ENCODE assay signal across 9 cellular contexts in genomic region chr22:46769191-46769675, GRCh38. TPM values are rescaled to one million over a fixed set of nuclear protein-coding genes. Genes with fewer than 3 reads are reported as not detected.
A peak's percentile ranks its signal among the peaks of the same experiment; 100 is the strongest.
DNase-seq lines count a peak whose midpoint lies in the region; ATAC-seq, FAIRE-seq and TF ChIP-seq lines count a peak whose summit lies in the region.
"Had no signal": no experiment of that assay in that cellular context is flagged by ENCODE, and none has a peak within 500 bp of the region (broad histone marks: within the 10 kb centered on the region; RNA-seq: fewer than 3 reads in every experiment).

No MANE protein-coding gene starts in this region.

- no peak overlapping the region for H3K4me3 Mint-ChIP-seq in activated naive CD4-positive, alpha-beta T cell treated with anti-CD3 and anti-CD28 coated beads, Interleukin-2, amount 10 ng/mL, durations not matched to agents 7 days and 5 days
- H3K4me3 Mint-ChIP-seq in immature natural killer cell, result peak overlapping the region in 3 of 5 donors; percentile 4 to 29 (median 28)

- CTCF ChIA-PET in activated naive CD4-positive, alpha-beta T cell treated with anti-CD3 and anti-CD28 coated beads, Interleukin-2, amount 10 ng/mL, durations not matched to agents 7 days and 5 days (lab: Charles Lee), result no interaction called here

- H3K36me3 ChIP-seq in upper lobe of left lung, result no peaks in the 10 kb centered on the region

- H3K9me3 ChIP-seq in upper lobe of left lung, result no peaks in the 10 kb centered on the region

- no peak for TF ChIP-seq EP300 in upper lobe of left lung (IDR thresholded peaks at IDR 0.05)

- WGBS in upper lobe of left lung, 2 donors, result 87 to 89% methylated on average over 9 to 17 of the region's 17 CpGs

- no peaks in the 10 kb centered on the region for H3K27me3 ChIP-seq in upper lobe of left lung

- H3K4me1 Mint-ChIP-seq in activated naive CD4-positive, alpha-beta T cell treated with anti-CD3 and anti-CD28 coated beads, Interleukin-2, amount 10 ng/mL, durations not matched to agents 7 days and 5 days, result peaks cover 51% of the 10 kb centered on the region
- H3K4me1 Mint-ChIP-seq in immature natural killer cell, result peaks cover 73% of the 10 kb centered on the region in 2 donors

- H3K27ac ChIP-seq in upper lobe of left lung, result peak overlapping the region; percentile 71 to 83 (median 81)
- H3K27ac ChIP-seq: WERI-Rb-1 had no signal

- TF ChIP-seq POLR2A in upper lobe of left lung (IDR thresholded peaks at IDR 0.05), result no peak

- no peak for TF ChIP-seq CTCF in upper lobe of left lung (IDR thresholded peaks at IDR 0.05)

- ATAC-seq in activated naive CD4-positive, alpha-beta T cell treated with anti-CD3 and anti-CD28 coated beads, Interleukin-2, amount 50 U/mL, for 72 hours, result no peak
- ATAC-seq in upper lobe of left lung (ENCODE audit: low FRiP score in 2 of 2) (no peak), HG02763 (IDR thresholded peaks at IDR 0.05; ENCODE audit: unreplicated experiment) (no peak), HG03039 (IDR thresholded peaks at IDR 0.05; ENCODE audit: unreplicated experiment) (no peak)

- no peaks in the 10 kb centered on the region for H3K27me3 Mint-ChIP-seq in activated naive CD4-positive, alpha-beta T cell treated with anti-CD3 and anti-CD28 coated beads, Interleukin-2, amount 10 ng/mL, durations not matched to agents 7 days and 5 days
- H3K27me3 Mint-ChIP-seq in immature natural killer cell (ENCODE audit: low read depth in 3 of 3), result peaks cover 0 to 2% (median 0%) of the 10 kb centered on the region in 3 donors

- no peak for DNase-seq in activated naive CD4-positive, alpha-beta T cell treated with anti-CD3 and anti-CD28 coated beads, Interleukin-2, amount 50 U/mL, for 72 hours (ENCODE audit: low spot score in 2 of 2)
- DNase-seq in activated naive CD4-positive, alpha-beta T cell treated with anti-CD3 and anti-CD28 coated beads, Interleukin-2, amount 10 ng/mL, durations not matched to agents 7 days and 5 days, result no peak
- DNase-seq in SW480 (ENCODE audit: low spot score) (peak; percentile 22), immature natural killer cell (no peak), upper lobe of left lung (peak in 1 of 2 donors; percentile 50), HTR-8/SVneo (ENCODE audit: insufficient read length, low spot score) (no peak)
- DNase-seq: WERI-Rb-1 had no signal

- H3K27ac Mint-ChIP-seq in activated naive CD4-positive, alpha-beta T cell treated with anti-CD3 and anti-CD28 coated beads, Interleukin-2, amount 50 U/mL, for 72 hours, result peak overlapping the region; percentile 51 to 91
- no peak overlapping the region for H3K27ac Mint-ChIP-seq in activated naive CD4-positive, alpha-beta T cell treated with anti-CD3 and anti-CD28 coated beads, Interleukin-2, amount 10 ng/mL, durations not matched to agents 7 days and 5 days
- H3K27ac Mint-ChIP-seq in immature natural killer cell, result peak overlapping the region; percentile 71 to 95 (median 92)

- H3K9me3 Mint-ChIP-seq in activated naive CD4-positive, alpha-beta T cell treated with anti-CD3 and anti-CD28 coated beads, Interleukin-2, amount 50 U/mL, for 72 hours, result no peaks in the 10 kb centered on the region
- no peaks in the 10 kb centered on the region for H3K9me3 Mint-ChIP-seq in activated naive CD4-positive, alpha-beta T cell treated with anti-CD3 and anti-CD28 coated beads, Interleukin-2, amount 10 ng/mL, durations not matched to agents 7 days and 5 days
- no peaks in the 10 kb centered on the region for H3K9me3 Mint-ChIP-seq in immature natural killer cell

- no peak overlapping the region for H3K4me3 ChIP-seq in upper lobe of left lung

- H3K36me3 Mint-ChIP-seq in activated naive CD4-positive, alpha-beta T cell treated with anti-CD3 and anti-CD28 coated beads, Interleukin-2, amount 50 U/mL, for 72 hours, result peaks cover 0 to 23% of the 10 kb centered on the region in 2 donors
- H3K36me3 Mint-ChIP-seq in activated naive CD4-positive, alpha-beta T cell treated with anti-CD3 and anti-CD28 coated beads, Interleukin-2, amount 10 ng/mL, durations not matched to agents 7 days and 5 days, result peaks cover 35% of the 10 kb centered on the region
- no peaks in the 10 kb centered on the region for H3K36me3 Mint-ChIP-seq in immature natural killer cell

- FAIRE-seq in HTR-8/SVneo (lab: Jason Lieb, UNC), result no peak

- peaks cover 40 to 72% (median 52%) of the 10 kb centered on the region in 4 donors for H3K4me1 ChIP-seq in upper lobe of left lung

RNA-seq across cellular contexts. Expression of gene TBC1D22A, which starts 6.8 kb away (rescaled TPM):
- total RNA-seq in activated naive CD4-positive, alpha-beta T cell treated with anti-CD3 and anti-CD28 coated beads, Interleukin-2, amount 50 U/mL, for 72 hours, result 10 to 100 TPM; 17.8 to 50.8 TPM
- 10 to 100 TPM; 20.6 to 28.0 (median 24.0) TPM for polyA plus RNA-seq in immature natural killer cell
- 10 to 100 TPM; 27.1 to 48.2 (median 35.3) TPM for total RNA-seq in upper lobe of left lung

RNA-seq across cellular contexts. Expression of gene CERK, which starts 31.2 kb away (rescaled TPM):
- total RNA-seq in activated naive CD4-positive, alpha-beta T cell treated with anti-CD3 and anti-CD28 coated beads, Interleukin-2, amount 50 U/mL, for 72 hours, result 10 to 100 TPM; 44.8 to 48.0 TPM
- 10 to 100 TPM; 31.1 to 59.4 (median 38.9) TPM for polyA plus RNA-seq in immature natural killer cell
- 10 to 100 TPM; 26.9 to 55.5 (median 32.7) TPM for total RNA-seq in upper lobe of left lung
